In genomic region chr16:87880117-87880696, GRCh38 we compare ENCODE assay signal across 16 cellular contexts. TPM values are rescaled to one million over a fixed set of nuclear protein-coding genes. Genes with fewer than 3 reads are reported as not detected.
DNase-seq lines count a peak whose midpoint lies in the region; ATAC-seq, FAIRE-seq and TF ChIP-seq lines count a peak whose summit lies in the region.
"Had no signal": no experiment of that assay in that cellular context is flagged by ENCODE, and none has a peak within 500 bp of the region (broad histone marks: within the 10 kb centered on the region; RNA-seq: fewer than 3 reads in every experiment).

No MANE protein-coding gene starts in this region.

- in situ Hi-C loops in HepG2 (cut with HindIII; ENCODE audit: extremely low pct_ligation_motif_present, low pct_unique_long_range_greater_than_20kb), result no loop called here

- TF ChIP-seq CTCF in GM23338 (conservative IDR thresholded peaks at IDR 0.05; ENCODE audit: low read depth in 2 of 2) (no peak), RWPE2 (IDR thresholded peaks at IDR 0.05; ENCODE audit: poor library complexity, severe bottlenecking) (no peak), HepG2 (CRISPR knock-in tag; IDR thresholded peaks at IDR 0.05) (peak; percentile 50), testis (IDR thresholded peaks at IDR 0.05) (no peak)

- ATAC-seq in GM23338, result peak; percentile 11; the same call in 2 of the 3 replicates
- peak; percentile 31; the same call in 1 of the 3 replicates for ATAC-seq in RWPE2 (ENCODE audit: low read depth)
- peak; percentile 66 for ATAC-seq in HepG2
- no peak for ATAC-seq in stimulated activated effector memory CD8-positive, alpha-beta T cell treated with anti-CD3 and anti-CD28 coated beads, Interleukin-12 subunit alpha, Interleukin-12 subunit beta, amount 100 ng/mL, for 72 hours
- ATAC-seq in activated T-cell treated with anti-CD3 and anti-CD28 coated beads, Interleukin-2, amount 50 U/mL, for 72 hours (replicated peaks in 1 of 2), result no peak

- H3K79me2 ChIP-seq in GM23338 (replicated peaks; ENCODE audit: insufficient read depth) (no peaks in the 10 kb centered on the region), HepG2 (ENCODE audit: insufficient read depth, low read length) (no peaks in the 10 kb centered on the region)

- TF ChIP-seq POLR2A in HepG2 (IDR thresholded peaks at IDR 0.05; ENCODE audit: insufficient read depth in 1 of 2, low read depth in 2 of 2, low read length in 2 of 2) (no peak), testis (IDR thresholded peaks at IDR 0.05) (no peak)

- H3K27ac ChIP-seq in GM23338 (ENCODE audit: low read depth) (no peak overlapping the region), RWPE2 (ENCODE audit: poor library complexity, severe bottlenecking) (no peak overlapping the region), HepG2 (ENCODE audit: extremely low read length, insufficient read depth, low read length) (no peak overlapping the region), testis (peak overlapping the region in 1 of 2 donors; percentile 7)
- H3K27ac ChIP-seq: PC-9 had no signal

- no peaks in the 10 kb centered on the region for H3K36me3 ChIP-seq in GM23338 (ENCODE audit: insufficient read depth)
- no peaks in the 10 kb centered on the region for H3K36me3 ChIP-seq in RWPE2 (ENCODE audit: low read depth)
- H3K36me3 ChIP-seq in HepG2 (replicated peaks in 1 of 2; ENCODE audit: control insufficient read depth in 1 of 2, insufficient read depth in 2 of 2, low read length in 2 of 2), result no peaks in the 10 kb centered on the region
- no peaks in the 10 kb centered on the region for H3K36me3 ChIP-seq in testis (ENCODE audit: low read depth, missing control alignments)

- CTCF ChIA-PET in HepG2 (lab: Yijun Ruan, JAX; ENCODE audit: low intra/inter-chr PET ratio, low total read pairs), result no interaction called here

- TF ChIP-seq RAD21 in HepG2 (CRISPR knock-in tag; IDR thresholded peaks at IDR 0.05), result no peak

- H3K9me3 Mint-ChIP-seq in GM23338, result peaks cover 5% of the 10 kb centered on the region; the same call in 1 of the 3 replicates
- H3K9me3 Mint-ChIP-seq in stimulated activated effector memory CD8-positive, alpha-beta T cell treated with anti-CD3 and anti-CD28 coated beads, Interleukin-12 subunit alpha, Interleukin-12 subunit beta, amount 100 ng/mL, for 72 hours, result no peaks in the 10 kb centered on the region
- peaks cover 0 to 5% of the 10 kb centered on the region in 2 donors for H3K9me3 Mint-ChIP-seq in activated T-cell treated with anti-CD3 and anti-CD28 coated beads, Interleukin-2, amount 50 U/mL, for 72 hours
- H3K9me3 Mint-ChIP-seq: CD4-positive, alpha-beta T cell had no signal

- TF ChIP-seq EP300 in HepG2 (IDR thresholded peaks at IDR 0.05; ENCODE audit: low read depth in 2 of 2, low read length in 2 of 2) (no peak), HepG2 (CRISPR knock-in tag; IDR thresholded peaks at IDR 0.05; ENCODE audit: borderline replicate concordance) (no peak)

- WGBS in HepG2 (ENCODE audit: low lambda C conversion rate), result 15% methylated on average over 17 of the region's 17 CpGs
- WGBS in testis, 2 donors, result 66 to 67% methylated on average over 17 of the region's 17 CpGs

- H3F3A ChIP-seq in GM23338 (replicated peaks; ENCODE audit: low read depth), result peaks cover 28% of the 10 kb centered on the region

- no peaks in the 10 kb centered on the region for H3K9me2 ChIP-seq in GM23338 (ENCODE audit: insufficient read depth)

- H3K4me2 ChIP-seq in GM23338 (no peak overlapping the region), HepG2 (ENCODE audit: low read depth, low read length) (peak overlapping the region; percentile 60)
- H3K4me2 ChIP-seq: PC-9 had no signal

- H3K4me3 ChIP-seq in GM23338 (no peak overlapping the region), RWPE2 (ENCODE audit: severe bottlenecking) (no peak overlapping the region), HepG2 (replicated peaks in 1 of 3; ENCODE audit: insufficient read depth in 1 of 3, low read depth in 2 of 3, low read length in 3 of 3) (peak overlapping the region in 2 of 3 experiments; percentile 18 to 51; a peak in 1 of 6 replicates), testis (no peak overlapping the region)
- H3K4me3 ChIP-seq: PC-9 had no signal

- H3K27me3 Mint-ChIP-seq in GM23338 (ENCODE audit: insufficient read depth, low read depth, poor library complexity), result peaks cover 14% of the 10 kb centered on the region
- H3K27me3 Mint-ChIP-seq in activated T-cell treated with anti-CD3 and anti-CD28 coated beads, Interleukin-2, amount 50 U/mL, for 72 hours (ENCODE audit: low read depth), result peaks cover 7% of the 10 kb centered on the region
- H3K27me3 Mint-ChIP-seq: CD4-positive, alpha-beta T cell had no signal

- POLR2A ChIA-PET in HepG2 (lab: Yijun Ruan, JAX), result interaction anchor here (1.0 to 2.4 kb wide), 5 partner anchors 9 to 101 kb away, joined by 3 to 10 read pairs (median 5); partner anchors contain the start of gene BANP

- no peaks in the 10 kb centered on the region for H3K27me3 ChIP-seq in GM23338 (ENCODE audit: insufficient read depth)
- H3K27me3 ChIP-seq in RWPE2 (ENCODE audit: insufficient read depth, poor library complexity, severe bottlenecking), result peaks cover 14% of the 10 kb centered on the region
- H3K27me3 ChIP-seq in HepG2 (ENCODE audit: control insufficient read depth in 1 of 2, insufficient read depth in 2 of 2, low read length in 2 of 2), result no peaks in the 10 kb centered on the region
- no peaks in the 10 kb centered on the region for H3K27me3 ChIP-seq in testis

- H3K9ac ChIP-seq in HepG2 (ENCODE audit: insufficient read depth, low read depth, low read length), result no peak overlapping the region

- H3K4me1 Mint-ChIP-seq in GM23338, result peaks cover 52% of the 10 kb centered on the region
- peaks cover 33% of the 10 kb centered on the region for H3K4me1 Mint-ChIP-seq in stimulated activated effector memory CD8-positive, alpha-beta T cell treated with anti-CD3 and anti-CD28 coated beads, Interleukin-12 subunit alpha, Interleukin-12 subunit beta, amount 100 ng/mL, for 72 hours
- H3K4me1 Mint-ChIP-seq in activated T-cell treated with anti-CD3 and anti-CD28 coated beads, Interleukin-2, amount 50 U/mL, for 72 hours (ENCODE audit: low read depth), result peaks cover 48% of the 10 kb centered on the region

- H3K9me3 ChIP-seq in RWPE2 (ENCODE audit: severe bottlenecking), result no peaks in the 10 kb centered on the region
- no peaks in the 10 kb centered on the region for H3K9me3 ChIP-seq in HepG2 (ENCODE audit: low read length)
- no peaks in the 10 kb centered on the region for H3K9me3 ChIP-seq in testis

- BruUV-seq in HepG2 (replicated peaks; lab: Mats Ljungman, UMichigan), result no TSS peak

- FAIRE-seq in HepG2 (lab: Jason Lieb, UNC), result no peak

- H4K20me1 ChIP-seq in GM23338 (replicated peaks; ENCODE audit: insufficient read depth) (no peaks in the 10 kb centered on the region), HepG2 (ENCODE audit: insufficient read depth, low read length) (no peaks in the 10 kb centered on the region)

- no peak overlapping the region for H2AFZ ChIP-seq in GM23338
- H2AFZ ChIP-seq in HepG2 (ENCODE audit: low read length), result no peak overlapping the region
- H2AFZ ChIP-seq: PC-9 had no signal

- H3K4me1 ChIP-seq in GM23338 (ENCODE audit: insufficient read depth) (peaks cover 16% of the 10 kb centered on the region), RWPE2 (ENCODE audit: insufficient read depth, poor library complexity, severe bottlenecking) (no peaks in the 10 kb centered on the region), HepG2 (ENCODE audit: insufficient read depth, low read length) (peaks cover 85% of the 10 kb centered on the region), testis (peaks cover 37% of the 10 kb centered on the region)

- no peak overlapping the region; the same call in 1 of the 2 replicates for H3K27ac Mint-ChIP-seq in GM23338
- peak overlapping the region; percentile 76 for H3K27ac Mint-ChIP-seq in stimulated activated effector memory CD8-positive, alpha-beta T cell treated with anti-CD3 and anti-CD28 coated beads, Interleukin-12 subunit alpha, Interleukin-12 subunit beta, amount 100 ng/mL, for 72 hours
- H3K27ac Mint-ChIP-seq in activated T-cell treated with anti-CD3 and anti-CD28 coated beads, Interleukin-2, amount 50 U/mL, for 72 hours, result no peak overlapping the region
- H3K27ac Mint-ChIP-seq: CD4-positive, alpha-beta T cell had no signal

- DNase-seq in GM23338 (ENCODE audit: low spot score) (no peak), RWPE2 (ENCODE audit: low spot score) (no peak), HepG2 (ENCODE audit: low spot score) (no peak), SHP77 treated with DMSO at 0.1 percent for 48 hours (lab: John Stamatoyannopoulos, UW) (no peak), testis (no peak)
- DNase-seq in stimulated activated effector memory CD8-positive, alpha-beta T cell treated with anti-CD3 and anti-CD28 coated beads, Interleukin-12 subunit alpha, Interleukin-12 subunit beta, amount 100 ng/mL, for 72 hours (ENCODE audit: low spot score in 2 of 2), result no peak
- no peak for DNase-seq in activated T-cell treated with anti-CD3 and anti-CD28 coated beads, Interleukin-2, amount 50 U/mL, for 72 hours
- DNase-seq: CD4-positive, alpha-beta T cell; HCEC 1CT; IMR-90; NCI-H1694 treated with DMSO at 0.1 percent for 48 hours; NCI-H526 treated with DMSO at 0.1 percent for 48 hours; PC-9 had no signal

- H3K4me3 Mint-ChIP-seq in GM23338, result no peak overlapping the region
- H3K4me3 Mint-ChIP-seq in stimulated activated effector memory CD8-positive, alpha-beta T cell treated with anti-CD3 and anti-CD28 coated beads, Interleukin-12 subunit alpha, Interleukin-12 subunit beta, amount 100 ng/mL, for 72 hours, result no peak overlapping the region
- no peak overlapping the region for H3K4me3 Mint-ChIP-seq in activated T-cell treated with anti-CD3 and anti-CD28 coated beads, Interleukin-2, amount 50 U/mL, for 72 hours
- H3K4me3 Mint-ChIP-seq: CD4-positive, alpha-beta T cell had no signal

- H3K36me3 Mint-ChIP-seq in GM23338 (ENCODE audit: low read depth), result no peaks in the 10 kb centered on the region; the same call in 2 of the 3 replicates
- H3K36me3 Mint-ChIP-seq in stimulated activated effector memory CD8-positive, alpha-beta T cell treated with anti-CD3 and anti-CD28 coated beads, Interleukin-12 subunit alpha, Interleukin-12 subunit beta, amount 100 ng/mL, for 72 hours, result peaks cover 3% of the 10 kb centered on the region
- no peaks in the 10 kb centered on the region for H3K36me3 Mint-ChIP-seq in activated T-cell treated with anti-CD3 and anti-CD28 coated beads, Interleukin-2, amount 50 U/mL, for 72 hours (ENCODE audit: insufficient read depth in 2 of 2)

- intact Hi-C loops in HepG2 (cut with micrococcal nuclease; ENCODE audit: unreplicated experiment), result no loop called here
- intact Hi-C loops in testis (cut with DNase I; ENCODE audit: low total_unique reads), result no loop called here

RNA-seq across cellular contexts. Expression of gene SLC7A5, which starts 10.9 kb away (rescaled TPM):
- 328 and 386 TPM in 2 replicates for total RNA-seq in GM23338 (2014; rRNA removed; shearing (Covaris generic))
- polyA plus RNA-seq in GM23338 (2016; fragmentation: Nextera tagmentation; extraction: Ambion mirVana) (107 and 109 TPM in 2 replicates), HepG2 (2011; rRNA removed) (79.6 and 84.0 TPM in 2 replicates), testis (ENCODE audit: insufficient read depth, low read depth, low replicate concordance) (179 TPM)
- total RNA-seq in HepG2 (2016; rRNA removed; fragmentation: Illumina TruSeq; extraction: Trizol) (84.4 and 155 TPM in 2 replicates), testis (100 to 1,000 TPM; 263 to 290 TPM)
- 20.4 and 21.0 TPM in 2 replicates for total RNA-seq in HepG2 (2016; cell fraction: cytosol; rRNA removed; fragmentation: Illumina TruSeq; extraction: Trizol; ENCODE audit: low read depth)
- total RNA-seq in HepG2 (2016; cell fraction: insoluble cytoplasmic fraction; rRNA removed; fragmentation: Illumina TruSeq; extraction: Trizol), result 65.4 and 165 TPM in 2 replicates
- total RNA-seq in HepG2 (2016; cell fraction: membrane; rRNA removed; fragmentation: Illumina TruSeq; extraction: Trizol), result 76.8 and 82.0 TPM in 2 replicates
- 144 and 171 TPM in 2 replicates for total RNA-seq in HepG2 (2016; cell fraction: nucleus; rRNA removed; fragmentation: Illumina TruSeq; extraction: Trizol)
- polyA plus RNA-seq in HepG2 (2011; cell fraction: cytosol; rRNA removed), result 58.4 and 80.8 TPM in 2 replicates
- 118 and 147 TPM in 2 replicates for polyA plus RNA-seq in HepG2 (2011; cell fraction: nucleus; rRNA removed)
- polyA plus RNA-seq in HepG2 (2012), result 135 and 207 TPM in 2 replicates
- polyA plus RNA-seq in HepG2 (2016; cell fraction: cytosol; fragmentation: Illumina TruSeq; extraction: Trizol; ENCODE audit: low read depth), result 17.8 and 19.1 TPM in 2 replicates
- 93.2 and 121 TPM in 2 replicates for polyA plus RNA-seq in HepG2 (2016; cell fraction: insoluble cytoplasmic fraction; fragmentation: Illumina TruSeq; extraction: Trizol; ENCODE audit: low read depth)
- 56.5 and 59.3 TPM in 2 replicates for polyA plus RNA-seq in HepG2 (2016; cell fraction: membrane; fragmentation: Illumina TruSeq; extraction: Trizol; ENCODE audit: low read depth)
- polyA plus RNA-seq in HepG2 (2016; cell fraction: nucleus; fragmentation: Illumina TruSeq; extraction: Trizol; ENCODE audit: insufficient read depth, low read depth), result 307 and 313 TPM in 2 replicates
- polyA minus RNA-seq in HepG2 (2011; rRNA and poly(A)+ RNA removed; ENCODE audit: low replicate concordance), result 157 and 170 TPM in 2 replicates
- 88.7 and 88.8 TPM in 2 replicates for polyA minus RNA-seq in HepG2 (2011; cell fraction: cytosol; rRNA and poly(A)+ RNA removed)
- 35.7 and 42.5 TPM in 2 replicates for polyA minus RNA-seq in HepG2 (2011; cell fraction: nucleus; rRNA and poly(A)+ RNA removed)
- total RNA-seq in activated T-cell treated with anti-CD3 and anti-CD28 coated beads, Interleukin-2, amount 50 U/mL, for 72 hours, result 100 to 1,000 TPM; 463 to 508 TPM

RNA-seq across cellular contexts. Expression of gene CA5A, which starts 56.1 kb away (rescaled TPM):
- not detected in 2 replicates for total RNA-seq in GM23338 (2014; rRNA removed; shearing (Covaris generic))
- polyA plus RNA-seq in GM23338 (2016; fragmentation: Nextera tagmentation; extraction: Ambion mirVana) (not detected in 2 replicates), HepG2 (2011; rRNA removed) (66.8 and 70.0 TPM in 2 replicates), testis (ENCODE audit: insufficient read depth, low read depth, low replicate concordance) (not detected)
- total RNA-seq in HepG2 (2016; rRNA removed; fragmentation: Illumina TruSeq; extraction: Trizol) (85.7 and 106 TPM in 2 replicates), testis (not detected)
- total RNA-seq in HepG2 (2016; cell fraction: cytosol; rRNA removed; fragmentation: Illumina TruSeq; extraction: Trizol; ENCODE audit: low read depth), result 32.7 and 37.9 TPM in 2 replicates
- total RNA-seq in HepG2 (2016; cell fraction: insoluble cytoplasmic fraction; rRNA removed; fragmentation: Illumina TruSeq; extraction: Trizol), result 85.8 and 97.2 TPM in 2 replicates
- 29.8 and 38.9 TPM in 2 replicates for total RNA-seq in HepG2 (2016; cell fraction: membrane; rRNA removed; fragmentation: Illumina TruSeq; extraction: Trizol)
- 97.3 and 115 TPM in 2 replicates for total RNA-seq in HepG2 (2016; cell fraction: nucleus; rRNA removed; fragmentation: Illumina TruSeq; extraction: Trizol)
- 69.7 and 71.1 TPM in 2 replicates for polyA plus RNA-seq in HepG2 (2011; cell fraction: cytosol; rRNA removed)
- polyA plus RNA-seq in HepG2 (2011; cell fraction: nucleus; rRNA removed), result 186 and 199 TPM in 2 replicates
- polyA plus RNA-seq in HepG2 (2012), result 44.2 and 48.2 TPM in 2 replicates
- polyA plus RNA-seq in HepG2 (2016; cell fraction: cytosol; fragmentation: Illumina TruSeq; extraction: Trizol; ENCODE audit: low read depth), result 21.5 and 23.0 TPM in 2 replicates
- polyA plus RNA-seq in HepG2 (2016; cell fraction: insoluble cytoplasmic fraction; fragmentation: Illumina TruSeq; extraction: Trizol; ENCODE audit: low read depth), result 68.8 and 71.9 TPM in 2 replicates
- 18.4 and 18.5 TPM in 2 replicates for polyA plus RNA-seq in HepG2 (2016; cell fraction: membrane; fragmentation: Illumina TruSeq; extraction: Trizol; ENCODE audit: low read depth)
- 127 and 130 TPM in 2 replicates for polyA plus RNA-seq in HepG2 (2016; cell fraction: nucleus; fragmentation: Illumina TruSeq; extraction: Trizol; ENCODE audit: insufficient read depth, low read depth)
- 132 TPM in 1 of 2 replicates, not detected in the other for polyA minus RNA-seq in HepG2 (2011; rRNA and poly(A)+ RNA removed; ENCODE audit: low replicate concordance)
- polyA minus RNA-seq in HepG2 (2011; cell fraction: cytosol; rRNA and poly(A)+ RNA removed), result 12.6 and 15.9 TPM in 2 replicates
- 114 and 132 TPM in 2 replicates for polyA minus RNA-seq in HepG2 (2011; cell fraction: nucleus; rRNA and poly(A)+ RNA removed)
- under 1 TPM in 1 of 2 donors, not detected in 1; 0.22 TPM for total RNA-seq in activated T-cell treated with anti-CD3 and anti-CD28 coated beads, Interleukin-2, amount 50 U/mL, for 72 hours
- total RNA-seq: CD4-positive, alpha-beta T cell; HT-29; IMR-90; LHCN-M2; SK-MEL-5 had no signal
- polyA plus RNA-seq: IMR-90 had no signal

Comparison
In these comparisons a context has a peak if more than half of its experiments do, and no peak if none do; other contexts are left out.
1. ATAC-seq: peak in GM23338 (single experiment), RWPE2 (single experiment) and HepG2 (single experiment); none in stimulated activated effector memory CD8-positive, alpha-beta T cell treated with anti-CD3 and anti-CD28 coated beads, Interleukin-12 subunit alpha, Interleukin-12 subunit beta, amount 100 ng/mL, for 72 hours (single experiment) and activated T-cell treated with anti-CD3 and anti-CD28 coated beads, Interleukin-2, amount 50 U/mL, for 72 hours (0 of 2).
2. H3K4me3 ChIP-seq: peak in HepG2 (2 of 3); none in GM23338 (single experiment), RWPE2 (single experiment) and testis (0 of 2).
3. RNA of gene CA5A, which starts 56.1 kb away (total RNA-seq): 29.8 to 115 TPM in HepG2; not detected in testis, 0.22 TPM in activated T-cell treated with anti-CD3 and anti-CD28 coated beads, Interleukin-2, amount 50 U/mL, for 72 hours and not detected in GM23338; every median in the first group is over 10 times any median in the second.